ENCODE assay signal across 8 cellular contexts in the genomic region with DNA sequence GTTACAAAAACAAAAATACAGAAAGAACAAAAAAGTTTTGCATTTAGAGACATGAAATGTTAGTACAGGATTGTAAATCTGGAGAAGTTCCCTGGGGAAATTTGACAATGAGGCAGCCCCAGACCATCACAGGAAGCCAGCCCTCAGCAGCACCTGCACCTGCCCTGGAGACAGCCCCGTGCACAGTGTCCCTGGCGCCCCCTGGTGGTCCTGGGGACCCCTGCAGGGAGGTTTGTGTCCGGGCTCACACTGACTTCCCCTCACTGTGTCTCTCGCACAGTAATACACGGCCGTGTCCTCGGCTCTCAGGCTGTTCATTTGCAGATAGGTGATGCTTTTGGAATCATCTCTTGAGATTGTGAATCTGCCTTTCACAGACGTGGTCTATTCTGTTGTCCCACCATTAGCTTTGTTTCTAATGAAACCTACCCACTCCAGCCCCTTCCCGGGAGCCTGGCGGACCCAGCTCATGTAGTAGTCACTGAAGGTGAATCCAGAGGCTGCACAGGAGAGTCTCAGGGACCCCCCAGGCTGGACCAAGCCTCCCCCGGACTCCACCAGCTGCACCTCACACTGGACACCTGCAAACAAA.
DNase-seq lines count a peak whose midpoint lies in the region; ATAC-seq and TF ChIP-seq lines count a peak whose summit lies in the region.
"Not testable (repeated sequence)": the region's sequence is repeated elsewhere in the genome, so short reads cannot be mapped to it uniquely, and the experiment has no call there.

No MANE protein-coding gene starts in this region.

- TF ChIP-seq CTCF in GM10248 (IDR thresholded peaks at IDR 0.05; ENCODE audit: control extremely low read depth, extremely low read depth, low read depth, missing control alignments) (peak; percentile 58), SU-DHL-6 (IDR thresholded peaks at IDR 0.05; ENCODE audit: insufficient read depth, low read length, poor library complexity, severe bottlenecking) (peak; percentile 55), right lobe of liver (IDR thresholded peaks at IDR 0.05) (peak; percentile 39 to 52 (median 44)), thyroid gland (IDR thresholded peaks at IDR 0.05) (peak in 1 of 6 experiments; percentile 26)

- intact Hi-C loops in right lobe of liver (cut with DNase I); thyroid gland (cut with DNase I): not testable (repeated sequence)

- peak overlapping the region; percentile 40; the same call in 1 of the 2 replicates for H3K27ac ChIP-seq in SU-DHL-6 (ENCODE audit: low read depth, low read length)
- H3K27ac ChIP-seq in right lobe of liver, thyroid gland: not testable (repeated sequence)

- not testable (repeated sequence) for H3K4me3 Mint-ChIP-seq in activated naive CD8-positive, alpha-beta T cell treated with anti-CD3 and anti-CD28 coated beads, Interleukin-2, amount 10 ng/mL, durations not matched to agents 7 days and 5 days

- peaks cover 12% of the 10 kb centered on the region for H3K27me3 Mint-ChIP-seq in activated naive CD8-positive, alpha-beta T cell treated with anti-CD3 and anti-CD28 coated beads, Interleukin-2, amount 10 ng/mL, durations not matched to agents 7 days and 5 days

- CTCF ChIA-PET in GM10248 (lab: Yijun Ruan, JAX): interaction anchor here (0.6 to 7.1 kb wide), 9 partner anchors 9 to 244 kb away, joined by 3 to 55 read pairs (median 3); no protein-coding TSS in a partner anchor

- POLR2A ChIA-PET in GM10248 (lab: Yijun Ruan, JAX); activated naive CD8-positive, alpha-beta T cell treated with anti-CD3 and anti-CD28 coated beads, Interleukin-2, amount 10 ng/mL, durations not matched to agents 7 days and 5 days (lab: Charles Lee): not testable (repeated sequence)

- TF ChIP-seq POLR2A in right lobe of liver (IDR thresholded peaks at IDR 0.05); thyroid gland (IDR thresholded peaks at IDR 0.05): not testable (repeated sequence)

- H3K4me2 ChIP-seq in SU-DHL-6 (ENCODE audit: low read depth, low read length, poor library complexity, severe bottlenecking): peak overlapping the region; percentile 50

- not testable (repeated sequence) for H3K9me2 ChIP-seq in SU-DHL-6 (replicated peaks; ENCODE audit: insufficient read depth, low read length)

- H3K9ac ChIP-seq in SU-DHL-6 (ENCODE audit: low read length): not testable (repeated sequence)

- H3K27ac Mint-ChIP-seq in activated naive CD8-positive, alpha-beta T cell treated with anti-CD3 and anti-CD28 coated beads, Interleukin-2, amount 10 ng/mL, durations not matched to agents 7 days and 5 days: not testable (repeated sequence)

- not testable (repeated sequence) for H3K36me3 ChIP-seq in SU-DHL-6 (ENCODE audit: low read length); right lobe of liver; thyroid gland

- not testable (repeated sequence) for H2AFZ ChIP-seq in SU-DHL-6 (ENCODE audit: low read depth, low read length, severe bottlenecking)

- not testable (repeated sequence) for H3K9me3 Mint-ChIP-seq in activated naive CD8-positive, alpha-beta T cell treated with anti-CD3 and anti-CD28 coated beads, Interleukin-2, amount 10 ng/mL, durations not matched to agents 7 days and 5 days

- H3K79me2 ChIP-seq in SU-DHL-6 (ENCODE audit: insufficient read depth, low read length): not testable (repeated sequence)

- H3K27me3 ChIP-seq in SU-DHL-6 (ENCODE audit: low read length); right lobe of liver; thyroid gland: not testable (repeated sequence)

- H3K36me3 Mint-ChIP-seq in activated naive CD8-positive, alpha-beta T cell treated with anti-CD3 and anti-CD28 coated beads, Interleukin-2, amount 10 ng/mL, durations not matched to agents 7 days and 5 days: not testable (repeated sequence)

- not testable (repeated sequence) for H3K4me1 ChIP-seq in right lobe of liver, thyroid gland

- WGBS in right lobe of liver (ENCODE audit: insufficient coverage, low coverage, low lambda C conversion rate, missing lambda C conversion rate): 41% methylated on average over 9 of the region's 11 CpGs
- WGBS in thyroid gland, 2 donors: 53 to 58% methylated on average over 11 of the region's 11 CpGs

- H3K4me3 ChIP-seq in SU-DHL-6 (ENCODE audit: insufficient read depth, low read length, poor library complexity, severe bottlenecking); right lobe of liver; thyroid gland (replicated peaks in 1 of 3): not testable (repeated sequence)

- peaks cover 11% of the 10 kb centered on the region for H3K4me1 Mint-ChIP-seq in activated naive CD8-positive, alpha-beta T cell treated with anti-CD3 and anti-CD28 coated beads, Interleukin-2, amount 10 ng/mL, durations not matched to agents 7 days and 5 days

- not testable (repeated sequence) for H3F3A ChIP-seq in SU-DHL-6 (ENCODE audit: insufficient read depth)

- DNase-seq in GM10248 (ENCODE audit: extremely low spot score): peak; percentile 32
- DNase-seq in NCI-H1105 treated with DMSO at 0.1 percent for 48 hours (lab: John Stamatoyannopoulos, UW): peak; percentile 35
- DNase-seq in activated CD8-positive, alpha-beta memory T cell treated with anti-CD3 and anti-CD28 coated beads for 1 hour (ENCODE audit: extremely low read depth in 1 of 2, low read depth in 1 of 2): peak; percentile 45 to 73
- peak; percentile 90 for DNase-seq in activated naive CD8-positive, alpha-beta T cell treated with anti-CD3 and anti-CD28 coated beads, Interleukin-2, amount 10 ng/mL, durations not matched to agents 7 days and 5 days
- DNase-seq in right lobe of liver: peak in 2 of 3 donors; percentile 42 to 54
- peak; percentile 84 for DNase-seq in stimulated activated CD4-positive, alpha-beta T cell treated with anti-CD3 and anti-CD28 coated beads, Interleukin-4, amount 100 ng/mL, for 1 hour
- peak; percentile 6 to 11 for DNase-seq in thyroid gland

- not testable (repeated sequence) for H4K20me1 ChIP-seq in SU-DHL-6 (ENCODE audit: low read depth, low read length)

- ATAC-seq in activated naive CD8-positive, alpha-beta T cell treated with anti-CD3 and anti-CD28 coated beads, Interleukin-2, amount 10 ng/mL, durations not matched to agents 7 days and 5 days (ENCODE audit: low read depth): peak; percentile 54
- not testable (repeated sequence) for ATAC-seq in right lobe of liver

- peaks cover 15% of the 10 kb centered on the region; the same call in 1 of the 2 replicates for H3K9me3 ChIP-seq in SU-DHL-6 (ENCODE audit: insufficient read depth, low read length)
- H3K9me3 ChIP-seq in right lobe of liver, thyroid gland: not testable (repeated sequence)

Comparison
In these comparisons a context has a peak if more than half of its experiments do, and no peak if none do; other contexts are left out.
1. DNase-seq: peak in every context shown above with its lines; median percentile 90 in activated naive CD8-positive, alpha-beta T cell treated with anti-CD3 and anti-CD28 coated beads, Interleukin-2, amount 10 ng/mL, durations not matched to agents 7 days and 5 days; 84 in stimulated activated CD4-positive, alpha-beta T cell treated with anti-CD3 and anti-CD28 coated beads, Interleukin-4, amount 100 ng/mL, for 1 hour; 59 in activated CD8-positive, alpha-beta memory T cell treated with anti-CD3 and anti-CD28 coated beads for 1 hour; 48 in right lobe of liver; 35 in NCI-H1105 treated with DMSO at 0.1 percent for 48 hours; 32 in GM10248; 8 in thyroid gland.